In the genomic region with DNA sequence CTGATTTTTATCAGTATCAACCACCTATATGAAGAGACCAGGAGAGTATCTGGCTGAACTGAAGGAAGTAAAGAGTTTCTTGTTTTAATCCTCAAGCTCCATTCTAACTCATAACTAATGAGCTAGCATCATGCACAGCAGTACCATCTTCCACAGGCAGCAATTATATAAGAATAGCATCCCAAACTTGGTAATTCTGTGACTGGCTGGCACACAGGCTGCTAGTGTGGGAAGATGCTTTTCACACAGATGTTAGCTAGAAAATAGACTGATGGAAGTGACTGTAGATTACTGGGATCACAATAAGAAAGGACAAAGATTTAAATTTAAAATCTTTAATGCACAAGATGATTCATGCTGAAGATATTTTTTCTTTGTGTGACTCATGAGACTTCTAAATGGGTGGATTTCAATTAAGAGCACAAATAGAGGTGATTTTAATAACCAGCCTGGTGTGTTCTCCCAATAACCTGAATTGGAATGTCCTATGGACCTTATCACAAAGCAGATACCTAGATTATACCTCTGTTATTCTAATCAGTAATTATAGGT, we compare ENCODE assay signal across 19 cellular contexts.
A peak's percentile ranks its signal among the peaks of the same experiment; 100 is the strongest.
DNase-seq lines count a peak whose midpoint lies in the region; ATAC-seq and TF ChIP-seq lines count a peak whose summit lies in the region.
"Had no signal": no experiment of that assay in that cellular context is flagged by ENCODE, and none has a peak within 500 bp of the region (broad histone marks: within the 10 kb centered on the region; RNA-seq: fewer than 3 reads in every experiment).

No MANE protein-coding gene starts in this region.

- BruUV-seq in Caco-2 (replicated peaks; lab: Mats Ljungman, UMichigan): no TSS peak

- H3K4me1 ChIP-seq in GM23248 (ENCODE audit: insufficient read depth) (no peaks in the 10 kb centered on the region), Caco-2 (no peaks in the 10 kb centered on the region)
- H3K4me1 ChIP-seq: Peyer's patch had no signal

- H3K4me3 ChIP-seq in GM23248 (no peak overlapping the region), Caco-2 (ENCODE audit: low read depth, low read length) (no peak overlapping the region)
- H3K4me3 ChIP-seq: Peyer's patch had no signal

- no peaks in the 10 kb centered on the region for H3K36me3 Mint-ChIP-seq in stimulated activated effector memory CD8-positive, alpha-beta T cell treated with anti-CD3 and anti-CD28 coated beads, Interleukin-12 subunit alpha, Interleukin-12 subunit beta, amount 100 ng/mL, for 72 hours
- H3K36me3 Mint-ChIP-seq in Caco-2 (ENCODE audit: insufficient read depth, unreplicated experiment): no peaks in the 10 kb centered on the region

- H3K27ac Mint-ChIP-seq in stimulated activated effector memory CD8-positive, alpha-beta T cell treated with anti-CD3 and anti-CD28 coated beads, Interleukin-12 subunit alpha, Interleukin-12 subunit beta, amount 100 ng/mL, for 72 hours: no peak overlapping the region
- H3K27ac Mint-ChIP-seq in Caco-2 (ENCODE audit: unreplicated experiment): no peak overlapping the region
- H3K27ac Mint-ChIP-seq: B cell; CD4-positive, alpha-beta T cell had no signal

- peak; percentile 0 for DNase-seq in GM23248
- peak; percentile 2 for DNase-seq in astrocyte of the hippocampus (ENCODE audit: low read depth, low spot score)
- peak in 31 of 42 donors; percentile 11 to 76 (median 42) for DNase-seq in head of caudate nucleus
- DNase-seq in stimulated activated effector memory CD8-positive, alpha-beta T cell treated with anti-CD3 and anti-CD28 coated beads, Interleukin-12 subunit alpha, Interleukin-12 subunit beta, amount 100 ng/mL, for 72 hours (ENCODE audit: low spot score in 2 of 2): no peak
- no peak for DNase-seq in ecto neural progenitor cell (ENCODE audit: low spot score)
- no peak for DNase-seq in Caco-2
- DNase-seq: ACHN; CD4-positive, alpha-beta T cell; DND-41; GF-D8; GOT3; KBM-7; NCI-H1092; NCI-H345; NCI-H69; Peyer's patch; SHP77 treated with DMSO at 0.1 percent for 48 hours had no signal

- H3K9me2 ChIP-seq in GM23248 (ENCODE audit: insufficient read depth): no peaks in the 10 kb centered on the region

- CTCF ChIA-PET in Caco-2 (lab: Charles Lee): no interaction called here

- H3K4me3 Mint-ChIP-seq in stimulated activated effector memory CD8-positive, alpha-beta T cell treated with anti-CD3 and anti-CD28 coated beads, Interleukin-12 subunit alpha, Interleukin-12 subunit beta, amount 100 ng/mL, for 72 hours: no peak overlapping the region
- H3K4me3 Mint-ChIP-seq in Caco-2 (ENCODE audit: unreplicated experiment): no peak overlapping the region
- H3K4me3 Mint-ChIP-seq: B cell; CD4-positive, alpha-beta T cell had no signal

- H3K36me3 ChIP-seq in GM23248 (ENCODE audit: low read depth): no peaks in the 10 kb centered on the region
- no peaks in the 10 kb centered on the region for H3K36me3 ChIP-seq in Caco-2 (ENCODE audit: control insufficient read depth, insufficient read depth, low read length)
- H3K36me3 ChIP-seq: Peyer's patch had no signal

- no peak for TF ChIP-seq CTCF in Caco-2 (IDR thresholded peaks at IDR 0.05; ENCODE audit: insufficient read depth in 1 of 2, low read depth in 1 of 2, low read length in 1 of 2, severe bottlenecking in 1 of 2, unreplicated experiment in 1 of 2)

- no peak overlapping the region for H3K9ac ChIP-seq in GM23248

- H4K20me1 ChIP-seq in GM23248 (ENCODE audit: insufficient read depth): no peaks in the 10 kb centered on the region

- intact Hi-C loops in head of caudate nucleus (cut with DNase I): no loop called here
- intact Hi-C loops in Caco-2 (cut with micrococcal nuclease; ENCODE audit: unreplicated experiment): no loop called here

- POLR2A ChIA-PET in Caco-2 (lab: Charles Lee): no interaction called here

- no peak overlapping the region for H3K4me2 ChIP-seq in GM23248 (ENCODE audit: unreplicated experiment)

- peaks cover 15% of the 10 kb centered on the region for H3K9me3 Mint-ChIP-seq in stimulated activated effector memory CD8-positive, alpha-beta T cell treated with anti-CD3 and anti-CD28 coated beads, Interleukin-12 subunit alpha, Interleukin-12 subunit beta, amount 100 ng/mL, for 72 hours
- H3K9me3 Mint-ChIP-seq in Caco-2 (ENCODE audit: unreplicated experiment): no peaks in the 10 kb centered on the region

- H3K27me3 ChIP-seq in GM23248 (replicated peaks; ENCODE audit: insufficient read depth) (no peaks in the 10 kb centered on the region), Caco-2 (replicated peaks; ENCODE audit: control insufficient read depth, insufficient read depth, low read length) (no peaks in the 10 kb centered on the region)
- H3K27me3 ChIP-seq: Peyer's patch had no signal

- H3K9me3 ChIP-seq in GM23248 (ENCODE audit: low read depth): no peaks in the 10 kb centered on the region
- no peaks in the 10 kb centered on the region for H3K9me3 ChIP-seq in Caco-2
- H3K9me3 ChIP-seq: Peyer's patch had no signal

- in situ Hi-C loops in GM23248 (cut with MboI): no loop called here

- no peaks in the 10 kb centered on the region for H3K27me3 Mint-ChIP-seq in Caco-2 (ENCODE audit: insufficient read depth, unreplicated experiment)
- H3K27me3 Mint-ChIP-seq: B cell; CD4-positive, alpha-beta T cell had no signal

- H2AFZ ChIP-seq in GM23248: no peak overlapping the region

- ATAC-seq in stimulated activated effector memory CD8-positive, alpha-beta T cell treated with anti-CD3 and anti-CD28 coated beads, Interleukin-12 subunit alpha, Interleukin-12 subunit beta, amount 100 ng/mL, for 72 hours: peak; percentile 31
- no peak for ATAC-seq in esophagus mucosa

- no peak overlapping the region for H3K27ac ChIP-seq in GM23248
- H3K27ac ChIP-seq: Peyer's patch had no signal

- H3F3A ChIP-seq in GM23248 (ENCODE audit: insufficient read depth): no peaks in the 10 kb centered on the region

- H3K4me1 Mint-ChIP-seq in stimulated activated effector memory CD8-positive, alpha-beta T cell treated with anti-CD3 and anti-CD28 coated beads, Interleukin-12 subunit alpha, Interleukin-12 subunit beta, amount 100 ng/mL, for 72 hours: no peaks in the 10 kb centered on the region
- H3K4me1 Mint-ChIP-seq in Caco-2 (ENCODE audit: low read depth, unreplicated experiment): no peaks in the 10 kb centered on the region
- H3K4me1 Mint-ChIP-seq: B cell had no signal

- no peaks in the 10 kb centered on the region for H3K79me2 ChIP-seq in GM23248 (ENCODE audit: insufficient read depth)

Comparison
In these comparisons a context has a peak if more than half of its experiments do, and no peak if none do; other contexts are left out.
1. DNase-seq: peak in GM23248 (single experiment), astrocyte of the hippocampus (single experiment) and head of caudate nucleus (31 of 42); none in stimulated activated effector memory CD8-positive, alpha-beta T cell treated with anti-CD3 and anti-CD28 coated beads, Interleukin-12 subunit alpha, Interleukin-12 subunit beta, amount 100 ng/mL, for 72 hours (0 of 2), ecto neural progenitor cell (single experiment) and Caco-2 (0 of 2).